Comparison of ENCODE assay signal across 11 cellular contexts in genomic region chr16:3509470-3509928, GRCh38. TPM values are rescaled to one million over a fixed set of nuclear protein-coding genes. Genes with fewer than 3 reads are reported as not detected.
DNase-seq lines count a peak whose midpoint lies in the region; ATAC-seq and TF ChIP-seq lines count a peak whose summit lies in the region.
"Had no signal": no experiment of that assay in that cellular context is flagged by ENCODE, and none has a peak within 500 bp of the region (broad histone marks: within the 10 kb centered on the region; RNA-seq: fewer than 3 reads in every experiment).

No MANE protein-coding gene starts in this region.

- peak overlapping the region; percentile 28 for H3K4me3 Mint-ChIP-seq in activated CD8-positive, alpha-beta T cell treated with anti-CD3 and anti-CD28 coated beads, Interleukin-2, amount 10 ng/mL, durations not matched to agents 7 days and 5 days
- H3K4me3 Mint-ChIP-seq: brain had no signal

- TF ChIP-seq CTCF in epithelial cell of esophagus (IDR thresholded peaks at IDR 0.05; ENCODE audit: insufficient read depth, low read depth, low read length, missing control alignments) = no peak
- TF ChIP-seq CTCF in brain microvascular endothelial cell (IDR thresholded peaks at IDR 0.05; ENCODE audit: low read depth, low read length, missing control alignments) = no peak

- peaks cover 57% of the 10 kb centered on the region for H3K4me1 Mint-ChIP-seq in activated CD8-positive, alpha-beta T cell treated with anti-CD3 and anti-CD28 coated beads, Interleukin-2, amount 10 ng/mL, durations not matched to agents 7 days and 5 days (ENCODE audit: low read depth)
- H3K4me1 Mint-ChIP-seq: brain had no signal

- peaks cover 25% of the 10 kb centered on the region for H3K36me3 ChIP-seq in brain microvascular endothelial cell (replicated peaks)

- H3K27ac ChIP-seq in brain microvascular endothelial cell = no peak overlapping the region

- H3K27me3 ChIP-seq in brain microvascular endothelial cell (replicated peaks) = no peaks in the 10 kb centered on the region

- H3K4me3 ChIP-seq in epithelial cell of esophagus (ENCODE audit: low read length) (no peak overlapping the region), brain microvascular endothelial cell (ENCODE audit: low read depth, low read length) (no peak overlapping the region)

- H3K36me3 Mint-ChIP-seq in activated CD8-positive, alpha-beta T cell treated with anti-CD3 and anti-CD28 coated beads, Interleukin-2, amount 10 ng/mL, durations not matched to agents 7 days and 5 days (ENCODE audit: low read depth) = peaks cover 63% of the 10 kb centered on the region

- H3K27me3 Mint-ChIP-seq in activated CD8-positive, alpha-beta T cell treated with anti-CD3 and anti-CD28 coated beads, Interleukin-2, amount 10 ng/mL, durations not matched to agents 7 days and 5 days (ENCODE audit: low read depth) = no peaks in the 10 kb centered on the region
- H3K27me3 Mint-ChIP-seq: brain had no signal

- POLR2A ChIA-PET in activated CD8-positive, alpha-beta T cell treated with anti-CD3 and anti-CD28 coated beads, Interleukin-2, amount 10 ng/mL, durations not matched to agents 7 days and 5 days (lab: Charles Lee) = interaction anchor here (0.6 to 1.1 kb wide), 3 partner anchors 8 to 294 kb away, joined by 3 to 4 read pairs (median 3); partner anchors contain the start of gene CLUAP1

- H3K9me3 Mint-ChIP-seq in activated CD8-positive, alpha-beta T cell treated with anti-CD3 and anti-CD28 coated beads, Interleukin-2, amount 10 ng/mL, durations not matched to agents 7 days and 5 days (ENCODE audit: insufficient read depth) = no peaks in the 10 kb centered on the region
- H3K9me3 Mint-ChIP-seq: brain had no signal

- H3K27ac Mint-ChIP-seq in activated CD8-positive, alpha-beta T cell treated with anti-CD3 and anti-CD28 coated beads, Interleukin-2, amount 10 ng/mL, durations not matched to agents 7 days and 5 days = peak overlapping the region; percentile 79

- in situ Hi-C loops in brain microvascular endothelial cell (cut with HindIII; ENCODE audit: low pct_ligation_motif_present, low sequenced_read_pairs) = no loop called here

- DNase-seq in activated CD8-positive, alpha-beta T cell treated with anti-CD3 and anti-CD28 coated beads, Interleukin-2, amount 10 ng/mL, durations not matched to agents 7 days and 5 days = peak; percentile 83
- DNase-seq in epithelial cell of esophagus (ENCODE audit: low read depth) (peak; percentile 86), brain microvascular endothelial cell (no peak)
- peak; percentile 47 for DNase-seq in stimulated activated CD8-positive, alpha-beta memory T cell treated with anti-CD3 and anti-CD28 coated beads, Interleukin-4, amount 100 ng/mL, for 24 hours (ENCODE audit: low read depth)
- DNase-seq: NCI-H146 had no signal

- peak; percentile 56 for ATAC-seq in HG03108 (IDR thresholded peaks at IDR 0.05; ENCODE audit: unreplicated experiment)
- peak; percentile 97 for ATAC-seq in activated CD8-positive, alpha-beta T cell treated with anti-CD3 and anti-CD28 coated beads, Interleukin-2, amount 10 ng/mL, durations not matched to agents 7 days and 5 days
- no peak for ATAC-seq in GM18517 (IDR thresholded peaks at IDR 0.05; ENCODE audit: unreplicated experiment)
- no peak for ATAC-seq in GM19324 (IDR thresholded peaks at IDR 0.05; ENCODE audit: low FRiP score, unreplicated experiment)
- ATAC-seq in GM21825 (IDR thresholded peaks at IDR 0.05; ENCODE audit: unreplicated experiment) = no peak

- CTCF ChIA-PET in activated CD8-positive, alpha-beta T cell treated with anti-CD3 and anti-CD28 coated beads, Interleukin-2, amount 10 ng/mL, durations not matched to agents 7 days and 5 days (lab: Charles Lee) = interaction anchor here (1.3 kb wide), 1 partner anchor 8 kb away, joined by 6 read pairs; no protein-coding TSS in a partner anchor

RNA-seq across cellular contexts. Expression of gene CLUAP1, which starts 8.7 kb away (rescaled TPM):
- total RNA-seq in activated CD8-positive, alpha-beta T cell treated with anti-CD3 and anti-CD28 coated beads, Interleukin-2, amount 10 ng/mL, durations not matched to agents 7 days and 5 days = 10 to 100 TPM; 15.4 to 16.1 TPM

RNA-seq across cellular contexts. Expression of gene C16orf90, which starts 14.2 kb away (rescaled TPM):
- total RNA-seq in activated CD8-positive, alpha-beta T cell treated with anti-CD3 and anti-CD28 coated beads, Interleukin-2, amount 10 ng/mL, durations not matched to agents 7 days and 5 days = not detected
- total RNA-seq: lung microvascular endothelial cell had no signal

Comparison
In these comparisons a context has a peak if more than half of its experiments do, and no peak if none do; other contexts are left out.
1. ATAC-seq: peak in HG03108 (single experiment) and activated CD8-positive, alpha-beta T cell treated with anti-CD3 and anti-CD28 coated beads, Interleukin-2, amount 10 ng/mL, durations not matched to agents 7 days and 5 days (single experiment); none in GM18517 (single experiment), GM19324 (single experiment) and GM21825 (single experiment).